In the genomic region with DNA sequence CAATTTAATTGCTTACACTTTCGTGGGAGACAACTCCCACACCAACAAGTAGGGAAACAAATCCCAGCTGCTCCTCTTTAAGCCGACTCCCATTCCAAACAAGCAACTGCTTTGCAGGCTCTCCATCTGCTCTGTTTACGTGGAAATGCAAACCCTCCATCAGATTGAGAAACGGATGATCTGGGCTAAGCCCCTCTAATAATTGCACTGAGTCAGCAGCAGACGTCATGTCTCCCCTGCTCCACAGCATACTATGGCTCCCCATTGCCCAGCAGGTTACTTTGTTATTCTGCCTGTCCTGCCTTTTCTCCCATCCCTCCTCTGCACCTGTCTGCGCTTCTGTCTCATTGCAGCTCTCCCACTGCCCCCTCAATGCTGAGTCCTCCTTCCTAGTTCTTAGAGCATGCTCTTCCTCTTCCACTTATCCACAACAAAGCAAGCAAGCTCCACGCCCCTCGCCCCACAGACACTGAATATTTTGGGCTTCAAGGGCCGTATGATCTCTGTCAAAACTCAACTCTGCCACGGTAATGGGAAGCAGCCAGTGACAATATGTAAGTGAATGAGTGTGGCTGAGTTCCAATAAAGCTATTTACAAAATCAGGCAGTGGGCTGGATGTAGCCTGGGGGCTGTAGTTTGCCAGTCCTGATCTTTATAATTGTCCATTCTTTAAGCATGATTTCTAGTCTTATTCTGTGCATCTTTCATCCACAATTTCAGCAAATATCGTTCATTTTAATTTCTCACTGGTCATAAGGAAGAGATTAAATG, we compare ENCODE assay signal across 26 cellular contexts. TPM values are rescaled to one million over a fixed set of nuclear protein-coding genes. Genes with fewer than 3 reads are reported as not detected.
DNase-seq lines count a peak whose midpoint lies in the region; FAIRE-seq and TF ChIP-seq lines count a peak whose summit lies in the region.
"Had no signal": no experiment of that assay in that cellular context is flagged by ENCODE, and none has a peak within 500 bp of the region (broad histone marks: within the 10 kb centered on the region; RNA-seq: fewer than 3 reads in every experiment).

No MANE protein-coding gene starts in this region.

- H3K36me3 ChIP-seq in H1 (ENCODE audit: control insufficient read depth in 2 of 4, insufficient read depth in 4 of 4, low read length in 3 of 4) (no peaks in the 10 kb centered on the region), vagina (no peaks in the 10 kb centered on the region)
- H3K36me3 ChIP-seq: adrenal gland, left ventricle myocardium inferior, right atrium auricular region, tibial artery had no signal

- H3K4me1 ChIP-seq in H1 (replicated peaks in 1 of 4; ENCODE audit: control insufficient read depth in 3 of 4, insufficient read depth in 4 of 4, low read length in 3 of 4) (no peaks in the 10 kb centered on the region), vagina (no peaks in the 10 kb centered on the region)
- H3K4me1 ChIP-seq: adrenal gland, body of pancreas, left ventricle myocardium inferior, right atrium auricular region, tibial artery had no signal

- no peak overlapping the region for H4K91ac ChIP-seq in H1 (replicated peaks; ENCODE audit: insufficient read length, low read length)

- no peaks in the 10 kb centered on the region for H3K79me2 ChIP-seq in H1 (ENCODE audit: control insufficient read depth in 1 of 2, insufficient read depth in 2 of 2, low read length in 2 of 2)

- no peak overlapping the region for H2BK5ac ChIP-seq in H1 (ENCODE audit: low read depth, low read length)

- H3K23me2 ChIP-seq in H1 (ENCODE audit: low read depth, low read length): no peaks in the 10 kb centered on the region

- H2AFZ ChIP-seq in H1 (ENCODE audit: low read length): no peak overlapping the region

- H3K4me3 ChIP-seq in H1 (ENCODE audit: extremely low read depth in 1 of 4, insufficient read depth in 2 of 4, low read depth in 3 of 4, low read length in 4 of 4) (no peak overlapping the region), vagina (no peak overlapping the region)
- H3K4me3 ChIP-seq: adrenal gland, body of pancreas, dorsolateral prefrontal cortex, left ventricle myocardium inferior, right atrium auricular region, tibial artery had no signal

- POLR2A ChIA-PET in H1 (lab: Charles Lee; ENCODE audit: partially characterized antibody): no interaction called here

- H3K9me3 ChIP-seq in H1 (ENCODE audit: insufficient read depth in 2 of 2, low read depth in 1 of 2, low read length in 1 of 2): 0 out of 4 replicates have a peak, but pooled peaks cover 0 to 3% of the 10 kb centered on the region in 2 experiments
- no peaks in the 10 kb centered on the region for H3K9me3 ChIP-seq in vagina
- H3K9me3 ChIP-seq: adrenal gland, body of pancreas had no signal

- H4K8ac ChIP-seq in H1 (ENCODE audit: extremely low read depth, insufficient read depth, low read length): no peak overlapping the region

- H3K27ac ChIP-seq in H1 (ENCODE audit: low read depth, low read length) (no peak overlapping the region), vagina (no peak overlapping the region)
- H3K27ac ChIP-seq: adrenal gland, body of pancreas, KMS-11, left ventricle myocardium inferior, right atrium auricular region, tibial artery, VCaP had no signal

- no peaks in the 10 kb centered on the region for H3K27me3 ChIP-seq in H1 (replicated peaks in 1 of 4; ENCODE audit: control insufficient read depth in 3 of 4, extremely low read depth in 1 of 4, insufficient read depth in 3 of 4, low read length in 3 of 4)
- H3K27me3 ChIP-seq in vagina: no peaks in the 10 kb centered on the region
- H3K27me3 ChIP-seq: adrenal gland, body of pancreas, right atrium auricular region had no signal

- TF ChIP-seq POLR2A in H1 (IDR thresholded peaks at IDR 0.05; ENCODE audit: control extremely low read depth in 1 of 2, low read depth in 2 of 2, low read length in 2 of 2) (no peak), vagina (IDR thresholded peaks at IDR 0.05) (no peak)

- no peak overlapping the region for H4K5ac ChIP-seq in H1 (ENCODE audit: insufficient read length, low read depth, low read length)

- H3K79me1 ChIP-seq in H1 (ENCODE audit: low read depth, low read length): no peaks in the 10 kb centered on the region

- no peak overlapping the region for H2BK12ac ChIP-seq in H1 (ENCODE audit: low read depth, low read length)

- 91% methylated on average over 11 of the region's 11 CpGs; no CpG with 5 or more reads in 1 of the 2 experiments for whole genome bisulfite sequencing in H1 (ENCODE audit: extremely low coverage in 1 of 2, insufficient coverage in 1 of 2, insufficient read length in 1 of 2, insufficient replicate concordance in 2 of 2, low coverage in 1 of 2, low lambda C conversion rate in 2 of 2, missing lambda C conversion rate in 1 of 2), 2 experiments

- no peak overlapping the region for H2BK15ac ChIP-seq in H1 (ENCODE audit: low read length)

- no peak overlapping the region for H3K4ac ChIP-seq in H1 (replicated peaks; ENCODE audit: insufficient read length, low read depth, low read length)

- no peak overlapping the region for H3K9ac ChIP-seq in H1 (replicated peaks in 1 of 4; ENCODE audit: extremely low read depth in 1 of 4, low read depth in 3 of 4, low read length in 3 of 4)
- H3K9ac ChIP-seq: KMS-11 had no signal

- no peaks in the 10 kb centered on the region for H4K20me1 ChIP-seq in H1 (replicated peaks in 1 of 2; ENCODE audit: control insufficient read depth in 1 of 2, insufficient read depth in 2 of 2, low read length in 2 of 2)

- TF ChIP-seq RAD21 in H1 (IDR thresholded peaks at IDR 0.05 in 1 of 2, conservative IDR thresholded peaks at IDR 0.05 in 1 of 2; ENCODE audit: low read depth in 2 of 2, low read length in 2 of 2): no peak

- no peak overlapping the region for H3K14ac ChIP-seq in H1 (ENCODE audit: insufficient read length)

- no peak overlapping the region; the same call in 1 of the 2 replicates for H2AK5ac ChIP-seq in H1 (ENCODE audit: low read depth, low read length)

- H3K23ac ChIP-seq in H1 (ENCODE audit: insufficient read length): no peak overlapping the region

- TF ChIP-seq EP300 in H1 (IDR thresholded peaks at IDR 0.05; ENCODE audit: borderline replicate concordance in 1 of 2, low read depth in 2 of 2, low read length in 2 of 2): no peak

- CTCF ChIA-PET in H1 (lab: Charles Lee; ENCODE audit: partially characterized antibody): interaction anchor here (1.6 to 4.7 kb wide), 5 partner anchors 9 to 401 kb away, joined by 5 to 21 read pairs (median 5); no protein-coding TSS in a partner anchor

- no peak overlapping the region for H3K4me2 ChIP-seq in H1 (ENCODE audit: insufficient read depth in 1 of 2, low read depth in 2 of 2, low read length in 2 of 2)
- H3K4me2 ChIP-seq: KMS-11 had no signal

- TF ChIP-seq CTCF in H1 (IDR thresholded peaks at IDR 0.05; ENCODE audit: control extremely low read depth in 1 of 3, insufficient read depth in 1 of 3, low read depth in 1 of 3, low read length in 3 of 3): no peak
- TF ChIP-seq CTCF in vagina (IDR thresholded peaks at IDR 0.05): no peak

- H3K56ac ChIP-seq in H1 (replicated peaks; ENCODE audit: insufficient read length, low read depth, low read length): no peak overlapping the region

- intact Hi-C loops in vagina (cut with DNase I): no loop called here

- DNase-seq in NCI-H1092 treated with DMSO at 0.1 percent for 48 hours (lab: John Stamatoyannopoulos, UW) (peak; percentile 57), NCI-H1092 (lab: John Stamatoyannopoulos, UW) (no peak), NCI-H146 (lab: John Stamatoyannopoulos, UW) (peak; percentile 32), NCI-H345 treated with DMSO at 0.1 percent for 48 hours (lab: John Stamatoyannopoulos, UW; ENCODE audit: unreplicated experiment) (peak; percentile 73), H1 (ENCODE audit: low read depth in 1 of 2, low spot score in 2 of 2) (no peak), frontal cortex (ENCODE audit: low spot score in 2 of 2) (no peak), T-helper 1 cell (no peak), vagina (ENCODE audit: extremely low spot score in 2 of 2) (no peak)
- DNase-seq: activated CD4-positive, alpha-beta T cell treated with anti-CD3 and anti-CD28 coated beads, Interleukin-2, amount 10 ng/mL, durations not matched to agents 24 days and 14 days; activated naive CD4-positive, alpha-beta T cell treated with Interleukin-2 at 50 U/mL for 16 hours; activated T-cell treated with anti-CD3 and anti-CD28 coated beads, Interleukin-2, amount 50 U/mL, for 4 hours; adrenal gland; AML-193; body of pancreas; CD8-positive, alpha-beta T cell; dorsolateral prefrontal cortex; left ventricle myocardium inferior; mesendoderm; NCI-H2107; NCI-H774; OCI-M1; tibial artery had no signal

- H3K18ac ChIP-seq in H1 (ENCODE audit: extremely low read depth, low read length): no peak overlapping the region

- no peak overlapping the region for H2BK120ac ChIP-seq in H1 (replicated peaks; ENCODE audit: low read depth, low read length)

- H2BK20ac ChIP-seq in H1 (ENCODE audit: low read length): no peak overlapping the region

- FAIRE-seq in H1 (lab: Jason Lieb, UNC) (no peak), frontal cortex (lab: Jason Lieb, UNC) (no peak)
- FAIRE-seq: A204.1 had no signal

TF ChIP-seq in H1, 55 proteins besides CTCF, POLR2A, EP300 and RAD21:
- TF ChIP-seq KDM1A (IDR thresholded peaks at IDR 0.05; ENCODE audit: borderline replicate concordance, low read length) (0 out of 2 replicates have a peak, but pooled peaks have one; percentile 26), SAP30 (IDR thresholded peaks at IDR 0.05; ENCODE audit: insufficient read depth, insufficient replicate concordance, low read length) (no peak)

RNA-seq across cellular contexts. Expression of gene ARL4C, which starts 39.5 kb away (rescaled TPM):
- 15.9 and 16.9 TPM in 2 replicates for total RNA-seq in H1 (2021; fragmentation: NEBNext Ultra II Directional; extraction: Animal tissue kit (Norgen Biotek cat#: 25700))
- polyA plus RNA-seq in H1 (2011; rRNA removed): 7.0 and 7.7 TPM in 2 replicates
- 10.0 TPM for polyA plus RNA-seq in H1 (2011; cell fraction: cytosol; rRNA removed)
- polyA plus RNA-seq in H1 (2011; cell fraction: nucleus; rRNA removed): 7.0 TPM
- polyA plus RNA-seq in H1 (2012, experiment 1 of 2): 11.6 to 14.4 TPM (median 12.9 TPM) in 4 replicates
- polyA plus RNA-seq in H1 (2012, experiment 2 of 2): 7.3 TPM
- polyA plus RNA-seq in H1 (2013, experiment 1 of 2): 7.6 TPM
- polyA plus RNA-seq in H1 (2013, experiment 2 of 2): 7.8 TPM
- 8.1 and 8.3 TPM in 2 replicates for polyA minus RNA-seq in H1 (2011; rRNA and poly(A)+ RNA removed)
- 11.0 TPM for polyA minus RNA-seq in H1 (2011; cell fraction: cytosol; rRNA and poly(A)+ RNA removed)
- polyA minus RNA-seq in H1 (2011; cell fraction: nucleus; rRNA and poly(A)+ RNA removed): 12.7 TPM
- 41.2 TPM for total RNA-seq in frontal cortex
- total RNA-seq in vagina: 17.4 TPM

Comparison
In these comparisons a context has a peak if more than half of its experiments do, and no peak if none do; other contexts are left out.
1. DNase-seq: peak in NCI-H1092 treated with DMSO at 0.1 percent for 48 hours (single experiment), NCI-H146 (single experiment) and NCI-H345 treated with DMSO at 0.1 percent for 48 hours (single experiment); none in NCI-H1092 (single experiment), H1 (0 of 2), frontal cortex (0 of 2), T-helper 1 cell (0 of 5) and vagina (0 of 2).